In genomic region chr4:54228064-54228527, GRCh38 we compare ENCODE assay signal across 8 cellular contexts. TPM values are rescaled to one million over a fixed set of nuclear protein-coding genes. Genes with fewer than 3 reads are reported as not detected.
DNase-seq lines count a peak whose midpoint lies in the region; ATAC-seq and TF ChIP-seq lines count a peak whose summit lies in the region.

No MANE protein-coding gene starts in this region.

- H3K23ac ChIP-seq in neuronal stem cell (ENCODE audit: low read depth, low read length, poor library complexity) = no peak overlapping the region

- H3K9ac ChIP-seq in neuronal stem cell (ENCODE audit: low read depth, low read length, poor library complexity) = no peak overlapping the region

- H3K27ac ChIP-seq in neuronal stem cell (replicated peaks; ENCODE audit: low read length) = no peak overlapping the region

- H3K4me1 ChIP-seq in neuronal stem cell (ENCODE audit: control insufficient read depth in 2 of 2, insufficient read depth in 1 of 2, low read depth in 1 of 2, low read length in 2 of 2) = peaks cover 4 to 16% of the 10 kb centered on the region in 2 donors

- H3K4me3 ChIP-seq in GM12864 (ENCODE audit: low read depth, low read length) (peak overlapping the region; percentile 23), MG63 (peak overlapping the region; percentile 65), neuronal stem cell (ENCODE audit: low read length in 2 of 2) (peak overlapping the region; percentile 39 to 77)

- no peak overlapping the region for H2BK5ac ChIP-seq in neuronal stem cell (ENCODE audit: low read length)

- no CpG with 5 or more reads among the region's 29 CpGs for WGBS in neuronal stem cell (ENCODE audit: extremely low coverage in 2 of 2, insufficient read length in 2 of 2, insufficient replicate concordance in 1 of 2), 2 donors

- no peak overlapping the region for H3K4ac ChIP-seq in neuronal stem cell (ENCODE audit: low read length)

- H3K14ac ChIP-seq in neuronal stem cell (ENCODE audit: low read length) = no peak overlapping the region

- H4K91ac ChIP-seq in neuronal stem cell (ENCODE audit: low read depth, low read length, poor library complexity) = no peak overlapping the region

- H3K27me3 ChIP-seq in MG63 (no peaks in the 10 kb centered on the region), neuronal stem cell (ENCODE audit: control insufficient read depth in 3 of 3, insufficient read depth in 3 of 3, low read depth in 1 of 3, low read length in 3 of 3) (peaks cover 35 to 88% (median 78%) of the 10 kb centered on the region in 3 experiments)

- peak overlapping the region; percentile 81 for H2AFZ ChIP-seq in neuronal stem cell (ENCODE audit: low read length)

- H3K4me2 ChIP-seq in neuronal stem cell (ENCODE audit: insufficient read depth, low read length, poor library complexity, severe bottlenecking) = peak overlapping the region; percentile 97

- no peak overlapping the region for H4K8ac ChIP-seq in neuronal stem cell (ENCODE audit: low read depth, low read length)

- no peak for ATAC-seq in GM21737 (IDR thresholded peaks at IDR 0.05; ENCODE audit: unreplicated experiment)

- peaks cover 5% of the 10 kb centered on the region; the same call in 1 of the 2 replicates for H3K9me3 ChIP-seq in MG63
- H3K9me3 ChIP-seq in neuronal stem cell (replicated peaks in 1 of 2; ENCODE audit: control insufficient read depth in 2 of 2, insufficient read depth in 1 of 2, low read depth in 1 of 2, low read length in 2 of 2) = peaks cover 0 to 1% of the 10 kb centered on the region in 2 donors

- H2BK120ac ChIP-seq in neuronal stem cell (ENCODE audit: low read depth, low read length) = no peak overlapping the region

- DNase-seq in A172 (ENCODE audit: low spot score) (peak; percentile 66), GM12864 (ENCODE audit: low read depth) (no peak), MG63 (peak; percentile 96), foreskin melanocyte (peak; percentile 50), neuronal stem cell (ENCODE audit: low spot score) (peak; percentile 81), NCI-H146 (lab: John Stamatoyannopoulos, UW) (no peak)
- DNase-seq in activated T-cell treated with anti-CD3 and anti-CD28 coated beads, Interleukin-2, amount 50 U/mL, for 48 hours = peak; percentile 77 to 79

- H3K79me1 ChIP-seq in neuronal stem cell (ENCODE audit: low read depth, low read length) = no peaks in the 10 kb centered on the region

- TF ChIP-seq CTCF in GM12864 (IDR thresholded peaks at IDR 0.05; ENCODE audit: low read depth, low read length, missing control alignments) = peak; percentile 72

- H3K36me3 ChIP-seq in MG63 (peaks cover 5% of the 10 kb centered on the region; the same call in 1 of the 2 replicates), neuronal stem cell (replicated peaks in 1 of 2; ENCODE audit: control insufficient read depth in 2 of 2, insufficient read depth in 2 of 2, low read length in 2 of 2) (no peaks in the 10 kb centered on the region)

- H3K18ac ChIP-seq in neuronal stem cell (ENCODE audit: low read length) = peak overlapping the region; percentile 64

- H2AK5ac ChIP-seq in neuronal stem cell (ENCODE audit: low read depth, low read length) = no peak overlapping the region

- no peak overlapping the region for H2BK12ac ChIP-seq in neuronal stem cell (ENCODE audit: low read length)

- no peak overlapping the region for H2BK15ac ChIP-seq in neuronal stem cell (ENCODE audit: low read length)

RNA-seq across cellular contexts. Expression of gene PDGFRA, which starts 1.0 kb away (rescaled TPM):
- total RNA-seq in A172 (2014; rRNA removed; shearing (Covaris generic)) = 0.05 and 0.10 TPM in 2 replicates
- total RNA-seq in MG63 (2014; rRNA removed; shearing (Covaris generic); ENCODE audit: low replicate concordance) = 118 and 133 TPM in 2 replicates
- 0.56 TPM for polyA plus RNA-seq in neuronal stem cell (2013, experiment 1 of 2)
- polyA plus RNA-seq in neuronal stem cell (2013, experiment 2 of 2) = 0.66 TPM

Comparison
In these comparisons a context has a peak if more than half of its experiments do, and no peak if none do; other contexts are left out.
1. DNase-seq: peak in A172 (single experiment), MG63 (single experiment), activated T-cell treated with anti-CD3 and anti-CD28 coated beads, Interleukin-2, amount 50 U/mL, for 48 hours (2 of 2), foreskin melanocyte (single experiment) and neuronal stem cell (single experiment); none in GM12864 (single experiment) and NCI-H146 (single experiment).
2. RNA of gene PDGFRA, which starts 1.0 kb away (total RNA-seq): 118 to 133 TPM in MG63; 0.05 to 0.10 TPM in A172; every median in the first group is over 100 times any median in the second.
3. Peak in every context shown above with its lines, with median percentiles within 50 percentile points of each other: H3K4me3 ChIP-seq.